9 cellular contexts compared by ENCODE assay signal in the genomic region with DNA sequence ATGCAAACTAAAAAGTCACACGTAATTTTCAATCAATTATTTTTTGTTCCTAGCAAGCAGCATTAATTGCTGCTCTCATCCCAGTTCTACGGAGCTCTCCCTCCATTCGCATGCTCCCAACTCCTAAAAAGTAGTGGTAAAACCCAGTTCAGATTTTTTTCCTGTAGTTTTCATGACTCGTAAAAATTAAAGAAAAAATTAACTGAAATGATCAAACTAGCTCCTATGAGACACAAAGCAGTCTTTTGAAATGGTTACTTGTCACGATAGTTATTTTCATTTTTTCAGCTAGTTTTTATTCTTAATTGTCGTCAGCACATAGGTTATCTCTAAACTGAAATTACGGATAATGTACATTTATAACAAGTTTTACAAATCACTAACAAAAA. TPM values are rescaled to one million over a fixed set of nuclear protein-coding genes. Genes with fewer than 3 reads are reported as not detected.
DNase-seq lines count a peak whose midpoint lies in the region; ATAC-seq and TF ChIP-seq lines count a peak whose summit lies in the region.
"Had no signal": no experiment of that assay in that cellular context is flagged by ENCODE, and none has a peak within 500 bp of the region (broad histone marks: within the 10 kb centered on the region; RNA-seq: fewer than 3 reads in every experiment).

No MANE protein-coding gene starts in this region.

- peaks cover 75% of the 10 kb centered on the region for H3K36me3 Mint-ChIP-seq in dendritic cell treated with granulocyte-macrophage colony-stimulating factor and Interleukin-4, amounts not matched to agents 40 ng/mL and 50 ng/mL, for 4 days (ENCODE audit: low read depth)
- H3K36me3 Mint-ChIP-seq in natural killer cell, result peaks cover 56% of the 10 kb centered on the region

- peak overlapping the region; percentile 99 for H3K4me3 Mint-ChIP-seq in dendritic cell treated with granulocyte-macrophage colony-stimulating factor and Interleukin-4, amounts not matched to agents 40 ng/mL and 50 ng/mL, for 4 days
- H3K4me3 Mint-ChIP-seq in natural killer cell, result peak overlapping the region; percentile 100

- no peaks in the 10 kb centered on the region for H3K27me3 ChIP-seq in BJ (ENCODE audit: control insufficient read depth, insufficient read depth, low read length)

- peak overlapping the region; percentile 71 for H3K4me3 ChIP-seq in BJ (ENCODE audit: low read depth, low read length)
- peak overlapping the region; percentile 100 for H3K4me3 ChIP-seq in LNCaP clone FGC (ENCODE audit: low read depth, low read length)

- H3K4me1 Mint-ChIP-seq in dendritic cell treated with granulocyte-macrophage colony-stimulating factor and Interleukin-4, amounts not matched to agents 40 ng/mL and 50 ng/mL, for 4 days (ENCODE audit: low read depth), result peaks cover 36% of the 10 kb centered on the region
- H3K4me1 Mint-ChIP-seq in natural killer cell, result peaks cover 83% of the 10 kb centered on the region in 2 donors

- no peak for TF ChIP-seq CTCF in BJ (IDR thresholded peaks at IDR 0.05; ENCODE audit: insufficient read depth, low read depth, low read length)
- no peak for TF ChIP-seq CTCF in LNCaP clone FGC (IDR thresholded peaks at IDR 0.05; ENCODE audit: control insufficient read depth, extremely low read depth, insufficient read depth)
- TF ChIP-seq CTCF in natural killer cell (IDR thresholded peaks at IDR 0.05), result no peak

- H3K36me3 ChIP-seq in BJ (ENCODE audit: control insufficient read depth, insufficient read depth, low read length), result peaks cover 10% of the 10 kb centered on the region

- CTCF ChIA-PET in BJ (lab: Yijun Ruan, JAX), result interaction anchor here (0.7 to 7.4 kb wide), 15 partner anchors 9 to 221 kb away, joined by 3 to 55 read pairs (median 5); a partner anchor contains a TSS

- H3K27ac Mint-ChIP-seq in dendritic cell treated with granulocyte-macrophage colony-stimulating factor and Interleukin-4, amounts not matched to agents 40 ng/mL and 50 ng/mL, for 4 days, result peak overlapping the region; percentile 100
- H3K27ac Mint-ChIP-seq in natural killer cell, result peak overlapping the region; percentile 100

- intact Hi-C loops in dendritic cell treated with granulocyte-macrophage colony-stimulating factor and Interleukin-4, amounts not matched to agents 40 ng/mL and 50 ng/mL, for 4 days (cut with micrococcal nuclease), result no loop called here
- intact Hi-C loops in natural killer cell (cut with micrococcal nuclease), result loop anchor here (1.0 to 5.0 kb wide), 3 partner anchors 46 to 964 kb away; a partner anchor contains a TSS

- no peaks in the 10 kb centered on the region for H3K9me3 Mint-ChIP-seq in dendritic cell treated with granulocyte-macrophage colony-stimulating factor and Interleukin-4, amounts not matched to agents 40 ng/mL and 50 ng/mL, for 4 days
- no peaks in the 10 kb centered on the region for H3K9me3 Mint-ChIP-seq in natural killer cell

- H3K27me3 Mint-ChIP-seq in dendritic cell treated with granulocyte-macrophage colony-stimulating factor and Interleukin-4, amounts not matched to agents 40 ng/mL and 50 ng/mL, for 4 days, result no peaks in the 10 kb centered on the region
- peaks cover 2 to 5% of the 10 kb centered on the region in 2 donors for H3K27me3 Mint-ChIP-seq in natural killer cell (ENCODE audit: low read depth in 2 of 2)

- ATAC-seq in natural killer cell (no peak), HG03460 (IDR thresholded peaks at IDR 0.05; ENCODE audit: unreplicated experiment) (no peak), GM19324 (IDR thresholded peaks at IDR 0.05; ENCODE audit: low FRiP score, unreplicated experiment) (no peak)

- POLR2A ChIA-PET in BJ (lab: Charles Lee), result interaction anchor here (0.6 to 1.1 kb wide), 3 partner anchors 12 to 1565 kb away, joined by 3 to 9 read pairs (median 4); a partner anchor contains a TSS

- DNase-seq in BJ (ENCODE audit: low read depth) (no peak), LNCaP clone FGC (ENCODE audit: low read depth) (no peak), natural killer cell (no peak), hippocampal formation (lab: John Stamatoyannopoulos, UW) (no peak), SKM-1 treated with dmso at 0.1 percent for 144 hours (lab: John Stamatoyannopoulos, UW; ENCODE audit: unreplicated experiment) (no peak)
- DNase-seq: activated CD4-positive, alpha-beta T cell treated with anti-CD3 and anti-CD28 coated beads for 1 hour had no signal

RNA-seq across cellular contexts. Expression of a gene that starts 1.8 kb away (rescaled TPM):
- 139 and 249 TPM in 2 replicates for polyA plus RNA-seq in BJ (2011; rRNA removed)
- 44.4 and 59.1 TPM in 2 replicates for polyA minus RNA-seq in BJ (2011; rRNA and poly(A)+ RNA removed)
- 100 to 1,000 TPM; 473 to 627 (median 585) TPM for total RNA-seq in natural killer cell

RNA-seq across cellular contexts. Expression of a gene that starts 2.8 kb away (rescaled TPM):
- 37.0 and 93.8 TPM in 2 replicates for polyA plus RNA-seq in BJ (2011; rRNA removed)
- polyA minus RNA-seq in BJ (2011; rRNA and poly(A)+ RNA removed), result 12.4 and 14.0 TPM in 2 replicates
- 100 to 1,000 TPM; 103 to 126 (median 109) TPM for total RNA-seq in natural killer cell

RNA-seq across cellular contexts. Expression of a gene that starts 46.8 kb away (rescaled TPM):
- 2.6 and 6.5 TPM in 2 replicates for polyA plus RNA-seq in BJ (2011; rRNA removed)
- 0.98 and 1.8 TPM in 2 replicates for polyA minus RNA-seq in BJ (2011; rRNA and poly(A)+ RNA removed)
- total RNA-seq in natural killer cell, result 1 to 10 TPM in 1 of 3 donors, under 1 TPM in 2; 0.68 to 2.0 (median 1.00) TPM
